1 cellular context compared by ENCODE assay signal in genomic region chr20:36308318-36308710, GRCh38.
TF ChIP-seq lines count a peak whose summit lies in the region.

No MANE protein-coding gene starts in this region.

TF ChIP-seq in neural cell, 6 proteins besides CTCF, POLR2A, EP300 and RAD21 (continued from another document):
- no peak for TF ChIP-seq EZH2 (IDR thresholded peaks at IDR 0.05; ENCODE audit: borderline replicate concordance, insufficient read depth, low read length, poor library complexity, severe bottlenecking)
